ENCODE assay signal across 15 cellular contexts in the genomic region with DNA sequence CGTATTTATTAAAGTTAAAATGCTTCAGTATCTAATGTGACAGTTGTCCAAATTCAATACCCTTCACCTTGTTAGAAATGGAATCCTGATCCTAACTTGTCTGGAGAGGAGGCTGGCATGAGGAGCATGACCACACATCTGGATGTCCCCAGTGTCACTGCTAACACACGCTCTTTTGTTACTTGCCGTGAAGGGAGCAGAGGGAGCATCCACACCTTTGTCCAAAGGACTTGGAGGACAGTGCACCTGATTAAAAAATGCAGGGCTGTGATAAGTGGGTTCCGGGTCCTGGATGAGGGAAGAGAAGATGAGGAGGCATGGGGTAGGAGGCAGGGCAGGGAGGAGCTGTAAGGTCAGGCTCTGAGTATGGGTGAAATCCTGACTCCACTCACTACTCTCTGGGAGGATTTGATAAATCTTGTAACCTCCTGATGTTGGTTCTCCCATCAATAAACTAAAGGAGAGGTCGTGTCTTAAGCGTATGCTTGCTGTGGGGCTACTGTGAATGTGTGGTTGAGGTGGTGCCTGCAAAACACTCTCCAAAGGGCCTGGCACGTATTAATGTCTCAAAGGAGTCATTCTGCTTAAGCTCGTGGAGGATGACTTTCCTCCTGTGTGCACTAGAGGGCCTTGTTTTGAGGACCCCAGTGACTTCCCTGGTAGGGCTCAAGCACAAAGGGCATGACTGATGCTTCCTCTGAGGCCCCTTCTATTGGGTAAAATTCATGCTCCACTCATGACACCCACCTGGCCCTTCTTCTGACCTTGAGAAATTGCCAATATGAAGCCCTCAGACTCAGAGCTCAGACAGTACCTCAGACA. TPM values are rescaled to one million over a fixed set of nuclear protein-coding genes. Genes with fewer than 3 reads are reported as not detected.
DNase-seq lines count a peak whose midpoint lies in the region; ATAC-seq and TF ChIP-seq lines count a peak whose summit lies in the region.
"Had no signal": no experiment of that assay in that cellular context is flagged by ENCODE, and none has a peak within 500 bp of the region (broad histone marks: within the 10 kb centered on the region; RNA-seq: fewer than 3 reads in every experiment).

No MANE protein-coding gene starts in this region.

- H3K4me2 ChIP-seq in smooth muscle cell = no peak overlapping the region

- H3K27ac ChIP-seq in smooth muscle cell (ENCODE audit: low read depth) = no peak overlapping the region

- no peak overlapping the region for H3K4me3 Mint-ChIP-seq in stimulated activated effector memory CD8-positive, alpha-beta T cell treated with anti-CD3 and anti-CD28 coated beads, Interleukin-12 subunit alpha, Interleukin-12 subunit beta, amount 100 ng/mL, for 72 hours
- H3K4me3 Mint-ChIP-seq: activated naive CD8-positive, alpha-beta T cell; HFFc6; stimulated activated naive CD8-positive, alpha-beta T cell treated with anti-CD3 and anti-CD28 coated beads, Interleukin-15, Interleukin-2, amounts not matched to agents 100 ng/mL and 50 ng/mL, for 24 hours had no signal

- no peaks in the 10 kb centered on the region for H3K9me3 ChIP-seq in smooth muscle cell (replicated peaks; ENCODE audit: low read depth)

- in situ Hi-C loops in KBM-7 (cut with MboI; ENCODE audit: low pct_unique_long_range_greater_than_20kb, low sequenced_read_pairs) = no loop called here

- H3K36me3 Mint-ChIP-seq in stimulated activated effector memory CD8-positive, alpha-beta T cell treated with anti-CD3 and anti-CD28 coated beads, Interleukin-12 subunit alpha, Interleukin-12 subunit beta, amount 100 ng/mL, for 72 hours = no peaks in the 10 kb centered on the region

- H3K4me1 Mint-ChIP-seq in stimulated activated effector memory CD8-positive, alpha-beta T cell treated with anti-CD3 and anti-CD28 coated beads, Interleukin-12 subunit alpha, Interleukin-12 subunit beta, amount 100 ng/mL, for 72 hours = peaks cover 29% of the 10 kb centered on the region

- DNase-seq in NCI-H748 (lab: John Stamatoyannopoulos, UW; ENCODE audit: unreplicated experiment) (peak; percentile 2), NCI-H748 treated with DMSO at 0.1 percent for 48 hours (lab: John Stamatoyannopoulos, UW) (no peak), KBM-7 (peak; percentile 3), dermis blood vessel endothelial cell (peak; percentile 6), smooth muscle cell (lab: John Stamatoyannopoulos, UW; ENCODE audit: unreplicated experiment) (no peak)
- DNase-seq in stimulated activated effector memory CD8-positive, alpha-beta T cell treated with anti-CD3 and anti-CD28 coated beads, Interleukin-12 subunit alpha, Interleukin-12 subunit beta, amount 100 ng/mL, for 72 hours (ENCODE audit: low spot score in 2 of 2) = peak in 1 of 2 donors; percentile 43
- no peak for DNase-seq in activated naive CD4-positive, alpha-beta T cell (lab: John Stamatoyannopoulos, UW)
- DNase-seq: activated CD8-positive, alpha-beta memory T cell treated with anti-CD3 and anti-CD28 coated beads for 24 hours; foreskin melanocyte; HFFc6; left colon; nucleus accumbens had no signal

- 54% methylated on average over 8 of the region's 8 CpGs for WGBS in smooth muscle cell (ENCODE audit: low lambda C conversion rate)

- ATAC-seq in stimulated activated effector memory CD8-positive, alpha-beta T cell treated with anti-CD3 and anti-CD28 coated beads, Interleukin-12 subunit alpha, Interleukin-12 subunit beta, amount 100 ng/mL, for 72 hours = no peak
- ATAC-seq in HG02973 (IDR thresholded peaks at IDR 0.05; ENCODE audit: unreplicated experiment) = no peak
- ATAC-seq: left colon had no signal

- no peaks in the 10 kb centered on the region for H3F3A ChIP-seq in smooth muscle cell (ENCODE audit: low read depth)

- no peaks in the 10 kb centered on the region for H3K4me1 ChIP-seq in smooth muscle cell (ENCODE audit: low read depth)

- no peak overlapping the region for H3K4me3 ChIP-seq in smooth muscle cell

- TF ChIP-seq CTCF in smooth muscle cell (IDR thresholded peaks at IDR 0.05; ENCODE audit: borderline replicate concordance, insufficient read depth, poor library complexity, severe bottlenecking) = no peak

- peaks cover 52% of the 10 kb centered on the region for H3K27me3 ChIP-seq in smooth muscle cell (ENCODE audit: low read depth)

- no peak overlapping the region for H3K9ac ChIP-seq in smooth muscle cell (ENCODE audit: low read depth)

- no peaks in the 10 kb centered on the region for H3K36me3 ChIP-seq in smooth muscle cell (ENCODE audit: low read depth)

- no peaks in the 10 kb centered on the region for H3K79me2 ChIP-seq in smooth muscle cell (ENCODE audit: low read depth)

- H3K27ac Mint-ChIP-seq in stimulated activated effector memory CD8-positive, alpha-beta T cell treated with anti-CD3 and anti-CD28 coated beads, Interleukin-12 subunit alpha, Interleukin-12 subunit beta, amount 100 ng/mL, for 72 hours = peak overlapping the region; percentile 58
- H3K27ac Mint-ChIP-seq: activated naive CD8-positive, alpha-beta T cell; HFFc6; stimulated activated naive CD8-positive, alpha-beta T cell treated with anti-CD3 and anti-CD28 coated beads, Interleukin-15, Interleukin-2, amounts not matched to agents 100 ng/mL and 50 ng/mL, for 24 hours had no signal

- H2AFZ ChIP-seq in smooth muscle cell (ENCODE audit: low read depth) = no peak overlapping the region

- no peaks in the 10 kb centered on the region for H4K20me1 ChIP-seq in smooth muscle cell (ENCODE audit: low read depth)

- peaks cover 3% of the 10 kb centered on the region for H3K9me3 Mint-ChIP-seq in stimulated activated effector memory CD8-positive, alpha-beta T cell treated with anti-CD3 and anti-CD28 coated beads, Interleukin-12 subunit alpha, Interleukin-12 subunit beta, amount 100 ng/mL, for 72 hours
- H3K9me3 Mint-ChIP-seq: HFFc6 had no signal

RNA-seq across cellular contexts. Expression of gene IGLL5, which starts 16.8 kb away (rescaled TPM):
- not detected in 2 replicates for total RNA-seq in dermis blood vessel endothelial cell
- not detected in 2 replicates for total RNA-seq in smooth muscle cell
- not detected in 2 replicates for polyA plus RNA-seq in smooth muscle cell
- total RNA-seq: HFFc6 had no signal

Comparison
In these comparisons a context has a peak if more than half of its experiments do, and no peak if none do; other contexts are left out.
1. DNase-seq: peak in NCI-H748 (single experiment), KBM-7 (single experiment) and dermis blood vessel endothelial cell (single experiment); none in NCI-H748 treated with DMSO at 0.1 percent for 48 hours (single experiment), activated naive CD4-positive, alpha-beta T cell (0 of 4) and smooth muscle cell (single experiment).